Comparison of ENCODE assay signal across 14 cellular contexts in genomic region chr12:27751386-27752047, GRCh38. TPM values are rescaled to one million over a fixed set of nuclear protein-coding genes. Genes with fewer than 3 reads are reported as not detected.
DNase-seq lines count a peak whose midpoint lies in the region; ATAC-seq, FAIRE-seq and TF ChIP-seq lines count a peak whose summit lies in the region.
"Had no signal": no experiment of that assay in that cellular context is flagged by ENCODE, and none has a peak within 500 bp of the region (broad histone marks: within the 10 kb centered on the region; RNA-seq: fewer than 3 reads in every experiment).

No MANE protein-coding gene starts in this region.

- peaks cover 2% of the 10 kb centered on the region for H3K4me1 Mint-ChIP-seq in activated CD4-positive, alpha-beta T cell treated with anti-CD3 and anti-CD28 coated beads for 36 hours
- H3K4me1 Mint-ChIP-seq: H9, T-cell had no signal

- WGBS in small intestine, 3 donors = 50 to 81% (median 57%) methylated on average over 15 of the region's 15 CpGs

- H3K9me3 Mint-ChIP-seq in activated CD4-positive, alpha-beta T cell treated with anti-CD3 and anti-CD28 coated beads for 36 hours (ENCODE audit: low read depth) = no peaks in the 10 kb centered on the region
- H3K9me3 Mint-ChIP-seq: activated CD4-positive, alpha-beta memory T cell treated with anti-CD3 and anti-CD28 coated beads for 36 hours; H9; T-cell had no signal

- H3K27me3 Mint-ChIP-seq in activated CD4-positive, alpha-beta T cell treated with anti-CD3 and anti-CD28 coated beads for 36 hours = no peaks in the 10 kb centered on the region
- H3K27me3 Mint-ChIP-seq: activated CD4-positive, alpha-beta memory T cell treated with anti-CD3 and anti-CD28 coated beads for 36 hours; T-cell had no signal

- no peak for TF ChIP-seq CTCF in epithelial cell of proximal tubule (conservative IDR thresholded peaks at IDR 0.05; ENCODE audit: low read depth, low read length)

- peaks cover 0 to 8% of the 10 kb centered on the region in 2 donors for H3K4me1 ChIP-seq in small intestine (ENCODE audit: control insufficient read depth in 2 of 2, insufficient read depth in 1 of 2, low read depth in 1 of 2, low read length in 1 of 2)
- H3K4me1 ChIP-seq: parathyroid adenoma had no signal

- H3K4me3 ChIP-seq in epithelial cell of proximal tubule (ENCODE audit: low read depth, low read length) = no peak overlapping the region
- H3K4me3 ChIP-seq in small intestine (ENCODE audit: low read depth in 1 of 2, low read length in 2 of 2) = no peak overlapping the region

- H3K4me3 Mint-ChIP-seq in activated CD4-positive, alpha-beta T cell treated with anti-CD3 and anti-CD28 coated beads for 36 hours = no peak overlapping the region
- H3K4me3 Mint-ChIP-seq: activated CD4-positive, alpha-beta memory T cell treated with anti-CD3 and anti-CD28 coated beads for 36 hours; H9; T-cell had no signal

- peaks cover 17% of the 10 kb centered on the region for H3K36me3 Mint-ChIP-seq in activated CD4-positive, alpha-beta T cell treated with anti-CD3 and anti-CD28 coated beads for 36 hours (ENCODE audit: low read depth)

- FAIRE-seq in HTR-8/SVneo (lab: Jason Lieb, UNC) = peak; percentile 93
- FAIRE-seq in small intestine (lab: Jason Lieb, UNC) = no peak
- FAIRE-seq: D721Med had no signal

- CTCF ChIA-PET in activated CD4-positive, alpha-beta T cell treated with anti-CD3 and anti-CD28 coated beads for 36 hours (lab: Charles Lee) = interaction anchor here (1.7 kb wide), 1 partner anchor 8 kb away, joined by 4 read pairs; no protein-coding TSS in a partner anchor

- intact Hi-C loops in activated CD4-positive, alpha-beta T cell treated with anti-CD3 and anti-CD28 coated beads for 36 hours (cut with DNase I, micrococcal nuclease) = no loop called here

- peak overlapping the region; percentile 27 to 76 for H3K27ac ChIP-seq in small intestine (ENCODE audit: low read depth in 1 of 2, low read length in 1 of 2)
- H3K27ac ChIP-seq: parathyroid adenoma had no signal

- DNase-seq in HTR-8/SVneo (ENCODE audit: insufficient read length, low spot score) (no peak), NCI-H2171 treated with DMSO at 0.1 percent for 48 hours (lab: John Stamatoyannopoulos, UW) (peak; percentile 100), epithelial cell of proximal tubule (ENCODE audit: low read depth) (peak; percentile 44), small intestine (peak; percentile 92), GM03348 (ENCODE audit: low spot score) (no peak), ecto neural progenitor cell (ENCODE audit: low spot score) (no peak)
- no peak for DNase-seq in activated CD4-positive, alpha-beta T cell treated with anti-CD3 and anti-CD28 coated beads for 36 hours
- DNase-seq: activated CD4-positive, alpha-beta memory T cell treated with anti-CD3 and anti-CD28 coated beads for 36 hours; H9; KG1; stimulated activated naive CD8-positive, alpha-beta T cell treated with anti-CD3 and anti-CD28 coated beads, Interleukin-15, Interleukin-2, amounts not matched to agents 100 U/mL and 50 U/mL, for 24 hours; T-cell had no signal

- H3K27me3 ChIP-seq in small intestine (ENCODE audit: control insufficient read depth in 2 of 2, insufficient read depth in 2 of 2, low read length in 2 of 2) = no peaks in the 10 kb centered on the region

- H3K27ac Mint-ChIP-seq in activated CD4-positive, alpha-beta T cell treated with anti-CD3 and anti-CD28 coated beads for 36 hours = no peak overlapping the region
- H3K27ac Mint-ChIP-seq: activated CD4-positive, alpha-beta memory T cell treated with anti-CD3 and anti-CD28 coated beads for 36 hours; T-cell had no signal

- POLR2A ChIA-PET in activated CD4-positive, alpha-beta T cell treated with anti-CD3 and anti-CD28 coated beads for 36 hours (lab: Charles Lee) = no interaction called here

- H3K36me3 ChIP-seq in small intestine (ENCODE audit: control insufficient read depth in 2 of 2, insufficient read depth in 2 of 2, low read length in 2 of 2) = no peaks in the 10 kb centered on the region

- no peak for ATAC-seq in activated CD4-positive, alpha-beta T cell treated with anti-CD3 and anti-CD28 coated beads for 36 hours
- ATAC-seq: stimulated activated naive CD8-positive, alpha-beta T cell treated with anti-CD3 and anti-CD28 coated beads, Interleukin-15, Interleukin-2, amounts not matched to agents 100 U/mL and 50 U/mL, for 24 hours; T-cell had no signal

- no peaks in the 10 kb centered on the region for H3K9me3 ChIP-seq in small intestine (ENCODE audit: control insufficient read depth, low read depth)

RNA-seq across cellular contexts. Expression of gene KLHL42, which starts 28.5 kb away (rescaled TPM):
- 16.9 TPM in 2 replicates for total RNA-seq in epithelial cell of proximal tubule
- polyA plus RNA-seq in small intestine = 1 to 10 TPM; 2.2 to 6.8 (median 2.4) TPM
- total RNA-seq in activated CD4-positive, alpha-beta T cell treated with anti-CD3 and anti-CD28 coated beads for 36 hours = 1 to 10 TPM; 7.1 to 9.2 TPM

RNA-seq across cellular contexts. Expression of gene MANSC4, which starts 28.5 kb away (rescaled TPM):
- total RNA-seq in epithelial cell of proximal tubule = not detected in 2 replicates
- not detected for polyA plus RNA-seq in small intestine
- not detected for total RNA-seq in activated CD4-positive, alpha-beta T cell treated with anti-CD3 and anti-CD28 coated beads for 36 hours
- total RNA-seq: activated CD4-positive, alpha-beta memory T cell treated with anti-CD3 and anti-CD28 coated beads for 36 hours; H9; T-cell had no signal

RNA-seq across cellular contexts. Expression of gene MRPS35, which starts 40.9 kb away (rescaled TPM):
- 64.8 and 71.0 TPM in 2 replicates for total RNA-seq in epithelial cell of proximal tubule
- 10 to 100 TPM; 45.1 to 84.2 (median 62.4) TPM for polyA plus RNA-seq in small intestine
- total RNA-seq in activated CD4-positive, alpha-beta T cell treated with anti-CD3 and anti-CD28 coated beads for 36 hours = 10 to 100 TPM; 58.5 to 62.1 TPM

RNA-seq across cellular contexts. Expression of gene REP15, which starts 55.3 kb away (rescaled TPM):
- 3.6 TPM in 1 of 2 replicates, not detected in the other for total RNA-seq in epithelial cell of proximal tubule
- polyA plus RNA-seq in small intestine = 10 to 100 TPM; 17.2 to 58.8 (median 20.5) TPM
- not detected for total RNA-seq in activated CD4-positive, alpha-beta T cell treated with anti-CD3 and anti-CD28 coated beads for 36 hours

Comparison
In these comparisons a context has a peak if more than half of its experiments do, and no peak if none do; other contexts are left out.
1. DNase-seq: peak in NCI-H2171 treated with DMSO at 0.1 percent for 48 hours (single experiment), epithelial cell of proximal tubule (single experiment) and small intestine (single experiment); none in HTR-8/SVneo (single experiment), GM03348 (single experiment), activated CD4-positive, alpha-beta T cell treated with anti-CD3 and anti-CD28 coated beads for 36 hours (single experiment) and ecto neural progenitor cell (single experiment).